Comparison of ENCODE assay signal across 23 cellular contexts in the genomic region with DNA sequence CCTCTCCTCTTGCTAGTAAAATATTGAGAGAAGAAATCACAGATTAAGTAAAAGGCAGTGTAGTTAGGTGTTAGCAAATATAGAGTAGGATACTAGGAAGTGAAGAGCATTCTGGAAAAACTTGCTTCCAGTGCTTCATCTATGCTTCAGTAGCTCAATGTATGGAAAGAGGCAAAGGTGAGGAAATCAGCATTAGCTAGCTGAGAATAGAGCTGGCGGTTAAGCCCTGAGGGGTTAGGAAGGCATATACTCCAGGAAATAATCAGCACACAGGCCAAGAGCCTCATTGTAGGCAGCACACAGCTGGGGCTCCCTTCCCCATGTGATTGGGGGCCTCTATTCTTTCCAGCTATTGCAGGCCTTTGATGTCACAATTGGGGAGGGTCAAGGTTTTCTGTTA.
"Had no signal": no experiment of that assay in that cellular context is flagged by ENCODE, and none has a peak within 500 bp of the region (broad histone marks: within the 10 kb centered on the region; RNA-seq: fewer than 3 reads in every experiment).

No MANE protein-coding gene starts in this region.

- H3K36me3 ChIP-seq: thyroid gland, uterus had no signal

- H3K4me3 Mint-ChIP-seq: immature natural killer cell, memory B cell, mesothelial cell of epicardium, natural killer cell, neural crest cell had no signal

- H3K4me3 ChIP-seq: esophagus squamous epithelium, gastroesophageal sphincter, left ventricle myocardium inferior, lower lobe of right lung, spleen, stomach, thyroid gland, upper lobe of left lung, uterus had no signal

- DNase-seq: effector memory CD4-positive, alpha-beta T cell; esophagus squamous epithelium; foreskin fibroblast; glutamatergic neuron; immature natural killer cell; left ventricle myocardium inferior; lower lobe of right lung; natural killer cell; spleen; stimulated activated CD4-positive, alpha-beta T cell treated with anti-CD3 and anti-CD28 coated beads, Interleukin-15, amount 100 ng/mL, for 24 hours; stimulated activated CD4-positive, alpha-beta T cell treated with anti-CD3 and anti-CD28 coated beads, Interleukin-1b, Interleukin-23, amount 100 ng/mL, for 48 hours; stimulated activated CD4-positive, alpha-beta T cell treated with anti-CD3 and anti-CD28 coated beads, Interleukin-4, amount 100 ng/mL, for 4 hours; stimulated activated naive CD4-positive, alpha-beta T cell; stomach; thyroid gland; upper lobe of left lung; uterus had no signal

- ATAC-seq: gastroesophageal sphincter, lower lobe of right lung, natural killer cell, sciatic nerve had no signal

- H3K36me3 Mint-ChIP-seq: natural killer cell had no signal

- H3K27me3 Mint-ChIP-seq: memory B cell had no signal

- H3K27ac ChIP-seq: epithelial cell of prostate, esophagus squamous epithelium, gastroesophageal sphincter, left ventricle myocardium inferior, lower lobe of right lung, spleen, stomach, thyroid gland, upper lobe of left lung, uterus had no signal

- H3K9me3 Mint-ChIP-seq: immature natural killer cell, memory B cell, mesothelial cell of epicardium, natural killer cell, neural crest cell had no signal

- H3K4me1 Mint-ChIP-seq: immature natural killer cell, memory B cell, mesothelial cell of epicardium, natural killer cell, neural crest cell had no signal

- H3K4me1 ChIP-seq: gastroesophageal sphincter, left ventricle myocardium inferior, lower lobe of right lung, spleen, stomach, thyroid gland, upper lobe of left lung, uterus had no signal

- H3K27me3 ChIP-seq: esophagus squamous epithelium, gastroesophageal sphincter, spleen, stomach, thyroid gland, upper lobe of left lung, uterus had no signal

- H3K27ac Mint-ChIP-seq: memory B cell, mesothelial cell of epicardium, natural killer cell had no signal

- H3K9me3 ChIP-seq: esophagus squamous epithelium, gastroesophageal sphincter, left ventricle myocardium inferior, lower lobe of right lung, spleen, stomach, thyroid gland, upper lobe of left lung, uterus had no signal
